Comparison of ENCODE assay signal across 12 cellular contexts in genomic region chr11:63599211-63600122, GRCh38. TPM values are rescaled to one million over a fixed set of nuclear protein-coding genes. Genes with fewer than 3 reads are reported as not detected.
DNase-seq lines count a peak whose midpoint lies in the region; ATAC-seq, FAIRE-seq and TF ChIP-seq lines count a peak whose summit lies in the region.
"Had no signal": no experiment of that assay in that cellular context is flagged by ENCODE, and none has a peak within 500 bp of the region (broad histone marks: within the 10 kb centered on the region; RNA-seq: fewer than 3 reads in every experiment).

No MANE protein-coding gene starts in this region.

- TF ChIP-seq RAD21 in A549 (conservative IDR thresholded peaks at IDR 0.05 in 1 of 2, IDR thresholded peaks at IDR 0.05 in 1 of 2) = no peak

- WGBS in A549 (ENCODE audit: missing lambda C conversion rate) = 36% methylated on average over 7 of the region's 7 CpGs

- no peak for FAIRE-seq in A549 (lab: Jason Lieb, UNC)

- TF ChIP-seq CTCF in A549 (IDR thresholded peaks at IDR 0.05) = no peak

- CTCF ChIA-PET in A549 (lab: Yijun Ruan, JAX) = interaction anchor here (1.6 kb wide), 1 partner anchor 120 kb away, joined by 5 read pairs; no protein-coding TSS in a partner anchor

- H3K4me2 ChIP-seq in A549 = peak overlapping the region; percentile 12; the same call in 1 of the 3 replicates
- H3K4me2 ChIP-seq: BLaER1 treated with 17β-estradiol and CSF1 and Interleukin-3, amounts not matched to agents 10 nM and 100 nM had no signal

- peak; percentile 76 to 97 for DNase-seq in A549 (ENCODE audit: low read depth in 1 of 2, low spot score in 1 of 2)
- DNase-seq in HK-2 (ENCODE audit: unreplicated experiment) = peak; percentile 81
- peak; percentile 59 for DNase-seq in astrocyte of the hippocampus (ENCODE audit: low read depth, low spot score)
- peak; percentile 77 for DNase-seq in iris pigment epithelial cell (ENCODE audit: low read depth)
- DNase-seq in DMS 273 treated with DMSO at 0.1 percent for 48 hours (lab: John Stamatoyannopoulos, UW) = no peak
- DNase-seq in GM19240 (ENCODE audit: insufficient read length, low spot score) = no peak
- DNase-seq: activated T-cell treated with anti-CD3 and anti-CD28 coated beads, Interleukin-2, amount 50 U/mL, for 72 hours; glutamatergic neuron; NCI-H1436 had no signal

- POLR2A ChIA-PET in A549 (lab: Yijun Ruan, JAX) = no interaction called here

- ATAC-seq in A549 (peak; percentile 90 to 95), GM18498 (IDR thresholded peaks at IDR 0.05; ENCODE audit: unreplicated experiment) (no peak), HG03439 (IDR thresholded peaks at IDR 0.05; ENCODE audit: unreplicated experiment) (no peak)
- ATAC-seq: activated T-cell treated with anti-CD3 and anti-CD28 coated beads, Interleukin-2, amount 50 U/mL, for 72 hours had no signal

- H3K4me3 ChIP-seq in A549 = no peak overlapping the region
- H3K4me3 ChIP-seq: BLaER1 treated with 17β-estradiol and CSF1 and Interleukin-3, amounts not matched to agents 10 nM and 100 nM had no signal

- H3K9me3 ChIP-seq in A549 = no peaks in the 10 kb centered on the region

- no peak for TF ChIP-seq EP300 in A549 (IDR thresholded peaks at IDR 0.05)

- H3K4me1 ChIP-seq in A549 = peaks cover 21% of the 10 kb centered on the region; the same call in 2 of the 3 replicates
- H3K4me1 ChIP-seq: BLaER1 treated with 17β-estradiol and CSF1 and Interleukin-3, amounts not matched to agents 10 nM and 100 nM had no signal

- H3K27ac ChIP-seq in A549 = peak overlapping the region in 1 of 2 experiments; percentile 5; a peak in 1 of 6 replicates
- H3K27ac ChIP-seq: BLaER1 treated with 17β-estradiol and CSF1 and Interleukin-3, amounts not matched to agents 10 nM and 100 nM had no signal

- TF ChIP-seq POLR2A in A549 (IDR thresholded peaks at IDR 0.05; ENCODE audit: low read length) = no peak

TF ChIP-seq in A549, 52 proteins besides CTCF, POLR2A, EP300 and RAD21:
- TF ChIP-seq, protein P1, sequence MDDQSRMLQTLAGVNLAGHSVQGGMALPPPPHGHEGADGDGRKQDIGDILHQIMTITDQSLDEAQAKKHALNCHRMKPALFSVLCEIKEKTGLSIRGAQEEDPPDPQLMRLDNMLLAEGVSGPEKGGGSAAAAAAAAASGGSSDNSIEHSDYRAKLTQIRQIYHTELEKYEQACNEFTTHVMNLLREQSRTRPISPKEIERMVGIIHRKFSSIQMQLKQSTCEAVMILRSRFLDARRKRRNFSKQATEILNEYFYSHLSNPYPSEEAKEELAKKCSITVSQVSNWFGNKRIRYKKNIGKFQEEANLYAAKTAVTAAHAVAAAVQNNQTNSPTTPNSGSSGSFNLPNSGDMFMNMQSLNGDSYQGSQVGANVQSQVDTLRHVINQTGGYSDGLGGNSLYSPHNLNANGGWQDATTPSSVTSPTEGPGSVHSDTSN (IDR thresholded peaks at IDR 0.05) = peak; percentile 83
- TF ChIP-seq EHMT2 (IDR thresholded peaks at IDR 0.05; ENCODE audit: low read depth) (no peak), RFX5 (IDR thresholded peaks at IDR 0.05) (no peak), CBX8 (IDR thresholded peaks at IDR 0.05) (no peak), FOSL2 (IDR thresholded peaks at IDR 0.05) (peak; percentile 42; the same call in 1 of the 2 replicates), FOSL2 (CRISPR knock-in tag; IDR thresholded peaks at IDR 0.05) (peak; percentile 64)
- TF ChIP-seq, protein P2, sequence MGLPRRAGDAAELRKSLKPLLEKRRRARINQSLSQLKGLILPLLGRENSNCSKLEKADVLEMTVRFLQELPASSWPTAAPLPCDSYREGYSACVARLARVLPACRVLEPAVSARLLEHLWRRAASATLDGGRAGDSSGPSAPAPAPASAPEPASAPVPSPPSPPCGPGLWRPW (IDR thresholded peaks at IDR 0.05) = no peak

RNA-seq across cellular contexts. Expression of gene PLAAT3, which starts 14.8 kb away (rescaled TPM):
- polyA plus RNA-seq in A549 (2011; rRNA removed) (65.2 and 71.1 TPM in 2 replicates), A549 (2017; fragmentation: RNase III; extraction: RNeasy Plus Mini Kit Qiagen cat#74134 plus additional on column Dnase treatment) (39.5 to 40.7 TPM (median 40.1 TPM) in 3 replicates)
- polyA plus RNA-seq in A549 (2012; cell fraction: cytosol; rRNA removed) = 95.5 and 108 TPM in 2 replicates
- 50.2 and 51.9 TPM in 2 replicates for polyA plus RNA-seq in A549 (2012; cell fraction: nucleus; rRNA removed)
- polyA minus RNA-seq in A549 (2011; rRNA and poly(A)+ RNA removed) = 89.2 and 142 TPM in 2 replicates

RNA-seq across cellular contexts. Expression of gene PLAAT2, which starts 36.3 kb away (rescaled TPM):
- polyA plus RNA-seq in A549 (2011; rRNA removed) (0.56 and 0.57 TPM in 2 replicates), A549 (2017; fragmentation: RNase III; extraction: RNeasy Plus Mini Kit Qiagen cat#74134 plus additional on column Dnase treatment) (0.14 to 0.42 TPM (median 0.26 TPM) in 3 replicates)
- 0.71 and 1.3 TPM in 2 replicates for polyA plus RNA-seq in A549 (2012; cell fraction: cytosol; rRNA removed)
- 1.6 and 1.8 TPM in 2 replicates for polyA plus RNA-seq in A549 (2012; cell fraction: nucleus; rRNA removed)
- polyA minus RNA-seq in A549 (2011; rRNA and poly(A)+ RNA removed) = 0.39 TPM in 1 of 2 replicates, not detected in the other

Comparison
In these comparisons a context has a peak if more than half of its experiments do, and no peak if none do; other contexts are left out.
1. ATAC-seq: peak in A549 (2 of 2); none in GM18498 (single experiment) and HG03439 (single experiment).
2. DNase-seq: peak in A549 (2 of 2), HK-2 (single experiment), astrocyte of the hippocampus (single experiment) and iris pigment epithelial cell (single experiment); none in DMS 273 treated with DMSO at 0.1 percent for 48 hours (single experiment) and GM19240 (single experiment).